In genomic region chrX:100404851-100405250, GRCh38 we compare ENCODE assay signal across 1 cellular context.
TF ChIP-seq lines count a peak whose summit lies in the region.

No MANE protein-coding gene starts in this region.

TF ChIP-seq in GM23338, 12 proteins besides CTCF, POLR2A, EP300 and RAD21 (continued from another document):
- TF ChIP-seq, protein P1, sequence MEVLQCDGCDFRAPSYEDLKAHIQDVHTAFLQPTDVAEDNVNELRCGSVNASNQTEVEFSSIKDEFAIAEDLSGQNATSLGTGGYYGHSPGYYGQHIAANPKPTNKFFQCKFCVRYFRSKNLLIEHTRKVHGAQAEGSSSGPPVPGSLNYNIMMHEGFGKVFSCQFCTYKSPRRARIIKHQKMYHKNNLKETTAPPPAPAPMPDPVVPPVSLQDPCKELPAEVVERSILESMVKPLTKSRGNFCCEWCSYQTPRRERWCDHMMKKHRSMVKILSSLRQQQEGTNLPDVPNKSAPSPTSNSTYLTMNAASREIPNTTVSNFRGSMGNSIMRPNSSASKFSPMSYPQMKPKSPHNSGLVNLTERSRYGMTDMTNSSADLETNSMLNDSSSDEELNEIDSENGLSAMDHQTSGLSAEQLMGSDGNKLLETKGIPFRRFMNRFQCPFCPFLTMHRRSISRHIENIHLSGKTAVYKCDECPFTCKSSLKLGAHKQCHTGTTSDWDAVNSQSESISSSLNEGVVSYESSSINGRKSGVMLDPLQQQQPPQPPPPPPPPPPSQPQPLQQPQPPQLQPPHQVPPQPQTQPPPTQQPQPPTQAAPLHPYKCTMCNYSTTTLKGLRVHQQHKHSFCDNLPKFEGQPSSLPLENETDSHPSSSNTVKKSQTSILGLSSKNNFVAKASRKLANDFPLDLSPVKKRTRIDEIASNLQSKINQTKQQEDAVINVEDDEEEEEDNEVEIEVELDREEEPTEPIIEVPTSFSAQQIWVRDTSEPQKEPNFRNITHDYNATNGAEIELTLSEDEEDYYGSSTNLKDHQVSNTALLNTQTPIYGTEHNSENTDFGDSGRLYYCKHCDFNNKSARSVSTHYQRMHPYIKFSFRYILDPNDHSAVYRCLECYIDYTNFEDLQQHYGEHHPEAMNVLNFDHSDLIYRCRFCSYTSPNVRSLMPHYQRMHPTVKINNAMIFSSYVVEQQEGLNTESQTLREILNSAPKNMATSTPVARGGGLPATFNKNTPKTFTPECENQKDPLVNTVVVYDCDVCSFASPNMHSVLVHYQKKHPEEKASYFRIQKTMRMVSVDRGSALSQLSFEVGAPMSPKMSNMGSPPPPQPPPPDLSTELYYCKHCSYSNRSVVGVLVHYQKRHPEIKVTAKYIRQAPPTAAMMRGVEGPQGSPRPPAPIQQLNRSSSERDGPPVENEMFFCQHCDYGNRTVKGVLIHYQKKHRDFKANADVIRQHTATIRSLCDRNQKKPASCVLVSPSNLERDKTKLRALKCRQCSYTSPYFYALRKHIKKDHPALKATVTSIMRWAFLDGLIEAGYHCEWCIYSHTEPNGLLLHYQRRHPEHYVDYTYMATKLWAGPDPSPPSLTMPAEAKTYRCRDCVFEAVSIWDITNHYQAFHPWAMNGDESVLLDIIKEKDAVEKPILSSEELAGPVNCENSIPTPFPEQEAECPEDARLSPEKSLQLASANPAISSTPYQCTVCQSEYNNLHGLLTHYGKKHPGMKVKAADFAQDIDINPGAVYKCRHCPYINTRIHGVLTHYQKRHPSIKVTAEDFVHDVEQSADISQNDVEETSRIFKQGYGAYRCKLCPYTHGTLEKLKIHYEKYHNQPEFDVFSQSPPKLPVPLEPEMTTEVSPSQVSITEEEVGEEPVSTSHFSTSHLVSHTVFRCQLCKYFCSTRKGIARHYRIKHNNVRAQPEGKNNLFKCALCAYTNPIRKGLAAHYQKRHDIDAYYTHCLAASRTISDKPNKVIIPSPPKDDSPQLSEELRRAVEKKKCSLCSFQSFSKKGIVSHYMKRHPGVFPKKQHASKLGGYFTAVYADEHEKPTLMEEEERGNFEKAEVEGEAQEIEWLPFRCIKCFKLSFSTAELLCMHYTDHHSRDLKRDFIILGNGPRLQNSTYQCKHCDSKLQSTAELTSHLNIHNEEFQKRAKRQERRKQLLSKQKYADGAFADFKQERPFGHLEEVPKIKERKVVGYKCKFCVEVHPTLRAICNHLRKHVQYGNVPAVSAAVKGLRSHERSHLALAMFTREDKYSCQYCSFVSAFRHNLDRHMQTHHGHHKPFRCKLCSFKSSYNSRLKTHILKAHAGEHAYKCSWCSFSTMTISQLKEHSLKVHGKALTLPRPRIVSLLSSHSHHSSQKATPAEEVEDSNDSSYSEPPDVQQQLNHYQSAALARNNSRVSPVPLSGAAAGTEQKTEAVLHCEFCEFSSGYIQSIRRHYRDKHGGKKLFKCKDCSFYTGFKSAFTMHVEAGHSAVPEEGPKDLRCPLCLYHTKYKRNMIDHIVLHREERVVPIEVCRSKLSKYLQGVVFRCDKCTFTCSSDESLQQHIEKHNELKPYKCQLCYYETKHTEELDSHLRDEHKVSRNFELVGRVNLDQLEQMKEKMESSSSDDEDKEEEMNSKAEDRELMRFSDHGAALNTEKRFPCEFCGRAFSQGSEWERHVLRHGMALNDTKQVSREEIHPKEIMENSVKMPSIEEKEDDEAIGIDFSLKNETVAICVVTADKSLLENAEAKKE (CRISPR knock-in tag; IDR thresholded peaks at IDR 0.05): no peak
- TF ChIP-seq CREB1 (CRISPR knock-in tag; IDR thresholded peaks at IDR 0.05; ENCODE audit: low read depth) (no peak), EZH2 (IDR thresholded peaks at IDR 0.05; ENCODE audit: low read depth, unreplicated experiment) (no peak), POLR2AphosphoS5 (IDR thresholded peaks at IDR 0.05; ENCODE audit: low read depth) (no peak), NANOG (IDR thresholded peaks at IDR 0.05; ENCODE audit: borderline replicate concordance) (no peak), ETS1 (IDR thresholded peaks at IDR 0.05) (no peak), STAT1 (IDR thresholded peaks at IDR 0.05; ENCODE audit: unreplicated experiment) (no peak), EZH2phosphoT487 (IDR thresholded peaks at IDR 0.05; ENCODE audit: unreplicated experiment) (no peak), REST (IDR thresholded peaks at IDR 0.05; ENCODE audit: unreplicated experiment) (no peak), ZNF331 (CRISPR knock-in tag; IDR thresholded peaks at IDR 0.05; ENCODE audit: low read depth) (no peak), JUNB (IDR thresholded peaks at IDR 0.05; ENCODE audit: unreplicated experiment) (no peak)
